Comparison of ENCODE assay signal across 19 cellular contexts in the genomic region with DNA sequence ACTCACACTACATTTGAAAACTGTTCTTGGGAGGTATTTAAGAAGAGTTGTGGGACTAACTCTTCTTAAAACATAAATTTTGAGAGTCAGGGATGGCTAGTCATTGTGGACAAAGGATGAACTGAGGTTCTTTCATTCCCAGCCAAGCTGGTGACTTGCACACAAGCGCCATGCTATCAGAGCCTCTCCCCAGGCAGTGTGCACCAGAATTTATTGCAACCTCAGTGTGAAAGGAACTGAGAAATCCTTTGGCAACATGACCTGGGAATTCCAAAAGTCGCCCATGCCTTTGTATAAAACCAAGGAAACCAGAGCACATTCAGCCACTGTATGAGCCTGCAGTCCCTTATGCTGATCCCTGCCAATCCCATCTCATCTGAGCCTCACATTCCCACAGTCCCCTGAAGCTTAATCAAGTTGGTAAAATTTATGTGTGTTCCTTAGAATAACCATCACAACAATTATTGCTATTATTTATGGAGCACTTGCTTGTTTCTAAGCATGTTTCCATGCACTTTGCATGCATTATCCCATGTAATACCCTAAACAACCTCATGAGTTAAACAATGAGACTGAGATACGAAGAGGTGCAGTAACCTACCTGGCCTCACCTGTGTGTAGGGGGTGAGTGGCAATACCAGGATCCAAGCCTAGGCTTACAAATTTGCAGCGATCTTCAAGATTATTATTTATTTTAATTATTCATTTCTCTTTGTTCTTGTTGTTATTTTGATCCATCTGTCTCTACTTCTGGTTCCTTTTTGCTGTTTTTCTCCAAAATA.
A peak's percentile ranks its signal among the peaks of the same experiment; 100 is the strongest.
DNase-seq lines count a peak whose midpoint lies in the region; ATAC-seq and TF ChIP-seq lines count a peak whose summit lies in the region.
"Had no signal": no experiment of that assay in that cellular context is flagged by ENCODE, and none has a peak within 500 bp of the region (broad histone marks: within the 10 kb centered on the region; RNA-seq: fewer than 3 reads in every experiment).

No MANE protein-coding gene starts in this region.

- ATAC-seq in WTC11 (peak; percentile 72), GM19467 (IDR thresholded peaks at IDR 0.05; ENCODE audit: unreplicated experiment) (no peak), GM21786 (IDR thresholded peaks at IDR 0.05; ENCODE audit: unreplicated experiment) (no peak), HG02571 (IDR thresholded peaks at IDR 0.05; ENCODE audit: unreplicated experiment) (no peak)
- ATAC-seq in activated T-cell treated with anti-CD3 and anti-CD28 coated beads, Interleukin-2, amount 50 U/mL, for 4 hours: no peak
- ATAC-seq: SK-N-SH treated with all-trans-retinoic acid at 6 μM for 48 hours had no signal

- POLR2A ChIA-PET in WTC11 (lab: Charles Lee): no interaction called here

- no peaks in the 10 kb centered on the region for H3K27me3 ChIP-seq in H7 (ENCODE audit: control insufficient read depth, insufficient read depth, low read length)
- H3K27me3 ChIP-seq: BLaER1 had no signal

- H3K36me3 Mint-ChIP-seq in WTC11: no peaks in the 10 kb centered on the region
- H3K36me3 Mint-ChIP-seq in glutamatergic neuron (ENCODE audit: unreplicated experiment): no peaks in the 10 kb centered on the region
- H3K36me3 Mint-ChIP-seq in neural crest cell (ENCODE audit: low read depth): peaks cover 4% of the 10 kb centered on the region
- no peaks in the 10 kb centered on the region for H3K36me3 Mint-ChIP-seq in activated T-cell treated with anti-CD3 and anti-CD28 coated beads, Interleukin-2, amount 50 U/mL, for 4 hours (ENCODE audit: insufficient read depth)
- H3K36me3 Mint-ChIP-seq: CD4-positive, alpha-beta memory T cell had no signal

- TF ChIP-seq CTCF in WTC11 (IDR thresholded peaks at IDR 0.05) (no peak), glutamatergic neuron (IDR thresholded peaks at IDR 0.05; ENCODE audit: partially characterized antibody, unreplicated experiment) (peak; percentile 8), neural crest cell (conservative IDR thresholded peaks at IDR 0.05) (no peak)

- H3K9me3 Mint-ChIP-seq in WTC11 (no peaks in the 10 kb centered on the region), glutamatergic neuron (ENCODE audit: unreplicated experiment) (no peaks in the 10 kb centered on the region), neural crest cell (peaks cover 8% of the 10 kb centered on the region)
- no peaks in the 10 kb centered on the region for H3K9me3 Mint-ChIP-seq in activated T-cell treated with anti-CD3 and anti-CD28 coated beads, Interleukin-2, amount 50 U/mL, for 4 hours

- CTCF ChIA-PET in WTC11 (lab: Charles Lee): no interaction called here

- H3K4me3 ChIP-seq in H7 (ENCODE audit: insufficient read depth, low read depth, low read length): no peak overlapping the region
- H3K4me3 ChIP-seq: BLaER1 had no signal

- H3K27me3 Mint-ChIP-seq in WTC11 (ENCODE audit: low read depth): no peaks in the 10 kb centered on the region
- no peaks in the 10 kb centered on the region for H3K27me3 Mint-ChIP-seq in glutamatergic neuron (ENCODE audit: unreplicated experiment)
- peaks cover 7% of the 10 kb centered on the region for H3K27me3 Mint-ChIP-seq in neural crest cell (ENCODE audit: low read depth)
- peaks cover 4% of the 10 kb centered on the region for H3K27me3 Mint-ChIP-seq in activated T-cell treated with anti-CD3 and anti-CD28 coated beads, Interleukin-2, amount 50 U/mL, for 4 hours (ENCODE audit: low read depth)

- DNase-seq in H7 (peak; percentile 1), WTC11 (ENCODE audit: low spot score) (no peak), glutamatergic neuron (no peak), neural crest cell (ENCODE audit: low read depth, low spot score) (no peak)
- no peak for DNase-seq in activated T-cell treated with anti-CD3 and anti-CD28 coated beads, Interleukin-2, amount 50 U/mL, for 4 hours
- DNase-seq: Calu3; CD4-positive, alpha-beta memory T cell; GF-D8; HCEC 1CT; MV-4-11; NCI-H1694 treated with DMSO at 0.1 percent for 48 hours; NCI-H82; RPMI8226; SHP77 treated with DMSO at 0.1 percent for 48 hours had no signal

- H3K4me1 Mint-ChIP-seq in WTC11 (no peaks in the 10 kb centered on the region), glutamatergic neuron (ENCODE audit: low read depth, unreplicated experiment) (no peaks in the 10 kb centered on the region), neural crest cell (peaks cover 24% of the 10 kb centered on the region)
- no peaks in the 10 kb centered on the region for H3K4me1 Mint-ChIP-seq in activated T-cell treated with anti-CD3 and anti-CD28 coated beads, Interleukin-2, amount 50 U/mL, for 4 hours (ENCODE audit: low read depth)
- H3K4me1 Mint-ChIP-seq: CD4-positive, alpha-beta memory T cell had no signal

- no peak overlapping the region for H3K27ac Mint-ChIP-seq in WTC11
- H3K27ac Mint-ChIP-seq in glutamatergic neuron (ENCODE audit: unreplicated experiment): no peak overlapping the region
- peak overlapping the region; percentile 32 for H3K27ac Mint-ChIP-seq in neural crest cell (ENCODE audit: unreplicated experiment)
- H3K27ac Mint-ChIP-seq: CD4-positive, alpha-beta memory T cell had no signal

- H3K4me3 Mint-ChIP-seq in WTC11 (no peak overlapping the region), glutamatergic neuron (ENCODE audit: unreplicated experiment) (no peak overlapping the region), neural crest cell (no peak overlapping the region)
- H3K4me3 Mint-ChIP-seq in activated T-cell treated with anti-CD3 and anti-CD28 coated beads, Interleukin-2, amount 50 U/mL, for 4 hours: no peak overlapping the region
- H3K4me3 Mint-ChIP-seq: CD4-positive, alpha-beta memory T cell had no signal

- H3K36me3 ChIP-seq in H7 (replicated peaks; ENCODE audit: control insufficient read depth, insufficient read depth, low read length): no peaks in the 10 kb centered on the region
- H3K36me3 ChIP-seq: BLaER1 had no signal

TF ChIP-seq in WTC11, 78 proteins besides CTCF, POLR2A, EP300 and RAD21 (continues in another document):
- TF ChIP-seq ZBTB21 (CRISPR knock-in tag; IDR thresholded peaks at IDR 0.05; ENCODE audit: borderline replicate concordance) (no peak), GABPB1 (CRISPR knock-in tag; IDR thresholded peaks at IDR 0.05) (no peak), ZSCAN18 (CRISPR knock-in tag; IDR thresholded peaks at IDR 0.05) (no peak), JUN (CRISPR knock-in tag; IDR thresholded peaks at IDR 0.05) (no peak), CDX4 (CRISPR knock-in tag; IDR thresholded peaks at IDR 0.05; ENCODE audit: borderline replicate concordance) (no peak)
- TF ChIP-seq, protein P1, sequence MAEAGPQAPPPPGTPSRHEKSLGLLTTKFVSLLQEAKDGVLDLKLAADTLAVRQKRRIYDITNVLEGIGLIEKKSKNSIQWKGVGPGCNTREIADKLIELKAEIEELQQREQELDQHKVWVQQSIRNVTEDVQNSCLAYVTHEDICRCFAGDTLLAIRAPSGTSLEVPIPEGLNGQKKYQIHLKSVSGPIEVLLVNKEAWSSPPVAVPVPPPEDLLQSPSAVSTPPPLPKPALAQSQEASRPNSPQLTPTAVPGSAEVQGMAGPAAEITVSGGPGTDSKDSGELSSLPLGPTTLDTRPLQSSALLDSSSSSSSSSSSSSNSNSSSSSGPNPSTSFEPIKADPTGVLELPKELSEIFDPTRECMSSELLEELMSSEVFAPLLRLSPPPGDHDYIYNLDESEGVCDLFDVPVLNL (CRISPR knock-in tag; IDR thresholded peaks at IDR 0.05; ENCODE audit: borderline replicate concordance, low read depth): no peak
- TF ChIP-seq, protein P2, sequence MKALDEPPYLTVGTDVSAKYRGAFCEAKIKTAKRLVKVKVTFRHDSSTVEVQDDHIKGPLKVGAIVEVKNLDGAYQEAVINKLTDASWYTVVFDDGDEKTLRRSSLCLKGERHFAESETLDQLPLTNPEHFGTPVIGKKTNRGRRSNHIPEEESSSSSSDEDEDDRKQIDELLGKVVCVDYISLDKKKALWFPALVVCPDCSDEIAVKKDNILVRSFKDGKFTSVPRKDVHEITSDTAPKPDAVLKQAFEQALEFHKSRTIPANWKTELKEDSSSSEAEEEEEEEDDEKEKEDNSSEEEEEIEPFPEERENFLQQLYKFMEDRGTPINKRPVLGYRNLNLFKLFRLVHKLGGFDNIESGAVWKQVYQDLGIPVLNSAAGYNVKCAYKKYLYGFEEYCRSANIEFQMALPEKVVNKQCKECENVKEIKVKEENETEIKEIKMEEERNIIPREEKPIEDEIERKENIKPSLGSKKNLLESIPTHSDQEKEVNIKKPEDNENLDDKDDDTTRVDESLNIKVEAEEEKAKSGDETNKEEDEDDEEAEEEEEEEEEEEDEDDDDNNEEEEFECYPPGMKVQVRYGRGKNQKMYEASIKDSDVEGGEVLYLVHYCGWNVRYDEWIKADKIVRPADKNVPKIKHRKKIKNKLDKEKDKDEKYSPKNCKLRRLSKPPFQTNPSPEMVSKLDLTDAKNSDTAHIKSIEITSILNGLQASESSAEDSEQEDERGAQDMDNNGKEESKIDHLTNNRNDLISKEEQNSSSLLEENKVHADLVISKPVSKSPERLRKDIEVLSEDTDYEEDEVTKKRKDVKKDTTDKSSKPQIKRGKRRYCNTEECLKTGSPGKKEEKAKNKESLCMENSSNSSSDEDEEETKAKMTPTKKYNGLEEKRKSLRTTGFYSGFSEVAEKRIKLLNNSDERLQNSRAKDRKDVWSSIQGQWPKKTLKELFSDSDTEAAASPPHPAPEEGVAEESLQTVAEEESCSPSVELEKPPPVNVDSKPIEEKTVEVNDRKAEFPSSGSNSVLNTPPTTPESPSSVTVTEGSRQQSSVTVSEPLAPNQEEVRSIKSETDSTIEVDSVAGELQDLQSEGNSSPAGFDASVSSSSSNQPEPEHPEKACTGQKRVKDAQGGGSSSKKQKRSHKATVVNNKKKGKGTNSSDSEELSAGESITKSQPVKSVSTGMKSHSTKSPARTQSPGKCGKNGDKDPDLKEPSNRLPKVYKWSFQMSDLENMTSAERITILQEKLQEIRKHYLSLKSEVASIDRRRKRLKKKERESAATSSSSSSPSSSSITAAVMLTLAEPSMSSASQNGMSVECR (CRISPR knock-in tag; IDR thresholded peaks at IDR 0.05; ENCODE audit: borderline replicate concordance): no peak
